In the genomic region with DNA sequence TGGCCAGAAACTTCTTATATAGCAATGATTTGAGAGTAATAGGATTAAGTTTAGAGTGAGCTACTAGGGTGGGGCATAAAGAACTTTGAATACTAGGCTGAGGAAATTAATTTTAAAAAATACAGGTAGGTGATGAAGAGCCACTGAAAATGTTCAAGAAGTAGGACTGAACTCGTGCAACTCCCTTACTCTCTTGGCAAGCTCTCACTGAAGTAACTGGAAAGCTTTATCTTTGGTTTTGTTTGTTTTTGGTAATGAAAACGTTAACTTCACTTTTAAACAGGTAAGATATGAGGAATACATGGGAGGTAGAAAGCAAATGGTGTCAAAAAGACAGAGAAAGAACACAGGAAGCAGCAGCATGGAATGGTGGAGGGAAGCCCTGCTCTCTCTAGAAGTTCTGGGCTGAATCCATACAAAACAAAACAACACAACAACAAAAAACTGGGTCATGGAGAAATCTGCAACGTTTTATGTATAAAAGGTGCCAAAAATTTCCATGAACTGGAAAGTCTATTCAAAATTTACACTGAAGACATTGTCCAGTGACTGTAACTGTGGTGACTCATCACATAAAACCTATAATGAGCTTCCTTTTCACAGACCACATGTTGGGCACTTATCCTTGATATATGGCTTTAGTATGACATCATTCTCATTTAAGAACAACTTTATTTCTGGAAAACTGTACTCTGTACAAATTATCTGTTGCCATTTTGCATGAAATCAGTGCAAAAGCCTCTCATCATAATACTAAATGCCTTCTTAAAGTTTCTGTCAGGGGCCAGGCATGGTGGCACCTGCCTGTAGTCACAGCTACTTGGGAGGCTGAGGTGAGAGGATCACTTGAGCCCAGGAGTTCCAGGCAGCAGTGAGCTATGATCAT, we compare ENCODE assay signal across 1 cellular context.
TF ChIP-seq lines count a peak whose summit lies in the region.

No MANE protein-coding gene starts in this region.

TF ChIP-seq in HEK293, 187 proteins besides CTCF, POLR2A, EP300 and RAD21 (continued from another document and continues in another):
- no peak for TF ChIP-seq ZNF830 (tag by site-specific recombination; IDR thresholded peaks at IDR 0.05; ENCODE audit: low read depth)
- no peak for TF ChIP-seq ZNF221 (tag by site-specific recombination; IDR thresholded peaks at IDR 0.05; ENCODE audit: borderline replicate concordance)
- TF ChIP-seq, protein P1, sequence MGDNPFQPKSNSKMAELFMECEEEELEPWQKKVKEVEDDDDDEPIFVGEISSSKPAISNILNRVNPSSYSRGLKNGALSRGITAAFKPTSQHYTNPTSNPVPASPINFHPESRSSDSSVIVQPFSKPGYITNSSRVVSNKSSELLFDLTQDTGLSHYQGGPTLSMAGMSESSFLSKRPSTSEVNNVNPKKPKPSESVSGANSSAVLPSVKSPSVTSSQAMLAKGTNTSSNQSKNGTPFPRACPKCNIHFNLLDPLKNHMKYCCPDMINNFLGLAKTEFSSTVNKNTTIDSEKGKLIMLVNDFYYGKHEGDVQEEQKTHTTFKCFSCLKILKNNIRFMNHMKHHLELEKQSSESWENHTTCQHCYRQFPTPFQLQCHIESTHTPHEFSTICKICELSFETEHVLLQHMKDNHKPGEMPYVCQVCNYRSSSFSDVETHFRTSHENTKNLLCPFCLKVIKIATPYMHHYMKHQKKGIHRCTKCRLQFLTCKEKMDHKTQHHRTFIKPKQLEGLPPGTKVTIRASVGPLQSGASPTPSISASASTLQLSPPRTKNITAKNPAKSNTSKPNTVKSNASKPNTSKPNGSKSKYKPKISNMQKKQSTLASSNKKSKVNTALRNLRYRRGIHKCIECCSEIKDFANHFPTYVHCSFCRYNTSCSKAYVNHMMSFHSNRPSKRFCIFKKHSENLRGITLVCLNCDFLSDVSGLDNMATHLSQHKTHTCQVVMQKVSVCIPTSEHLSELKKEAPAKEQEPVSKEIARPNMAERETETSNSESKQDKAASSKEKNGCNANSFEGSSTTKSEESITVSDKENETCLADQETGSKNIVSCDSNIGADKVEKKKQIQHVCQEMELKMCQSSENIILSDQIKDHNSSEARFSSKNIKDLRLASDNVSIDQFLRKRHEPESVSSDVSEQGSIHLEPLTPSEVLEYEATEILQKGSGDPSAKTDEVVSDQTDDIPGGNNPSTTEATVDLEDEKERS (tag by site-specific recombination; IDR thresholded peaks at IDR 0.05), result peak; percentile 46; the same call in 1 of the 2 replicates
- TF ChIP-seq ZNF433 (tag by site-specific recombination; IDR thresholded peaks at IDR 0.05; ENCODE audit: low read depth), result no peak
- TF ChIP-seq, protein P2, sequence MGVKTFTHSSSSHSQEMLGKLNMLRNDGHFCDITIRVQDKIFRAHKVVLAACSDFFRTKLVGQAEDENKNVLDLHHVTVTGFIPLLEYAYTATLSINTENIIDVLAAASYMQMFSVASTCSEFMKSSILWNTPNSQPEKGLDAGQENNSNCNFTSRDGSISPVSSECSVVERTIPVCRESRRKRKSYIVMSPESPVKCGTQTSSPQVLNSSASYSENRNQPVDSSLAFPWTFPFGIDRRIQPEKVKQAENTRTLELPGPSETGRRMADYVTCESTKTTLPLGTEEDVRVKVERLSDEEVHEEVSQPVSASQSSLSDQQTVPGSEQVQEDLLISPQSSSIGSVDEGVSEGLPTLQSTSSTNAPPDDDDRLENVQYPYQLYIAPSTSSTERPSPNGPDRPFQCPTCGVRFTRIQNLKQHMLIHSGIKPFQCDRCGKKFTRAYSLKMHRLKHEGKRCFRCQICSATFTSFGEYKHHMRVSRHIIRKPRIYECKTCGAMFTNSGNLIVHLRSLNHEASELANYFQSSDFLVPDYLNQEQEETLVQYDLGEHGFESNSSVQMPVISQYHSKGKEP (tag by site-specific recombination; IDR thresholded peaks at IDR 0.05), result peak; percentile 80
- no peak for TF ChIP-seq ZBTB7A (tag by site-specific recombination; IDR thresholded peaks at IDR 0.05; ENCODE audit: low read depth)
- no peak for TF ChIP-seq ZNF776 (tag by site-specific recombination; IDR thresholded peaks at IDR 0.05; ENCODE audit: borderline replicate concordance)
- peak; percentile 75 for TF ChIP-seq WT1 (tag by site-specific recombination; IDR thresholded peaks at IDR 0.05)
- TF ChIP-seq ZBTB21 (tag by site-specific recombination; IDR thresholded peaks at IDR 0.05), result peak; percentile 94
- no peak for TF ChIP-seq ZNF248 (tag by site-specific recombination; IDR thresholded peaks at IDR 0.05)
- 0 out of 2 replicates have a peak, but pooled peaks have one; percentile 29 for TF ChIP-seq GLIS2 (tag by site-specific recombination; IDR thresholded peaks at IDR 0.05)
- no peak; the same call in 1 of the 2 replicates for TF ChIP-seq SP3 (tag by site-specific recombination; IDR thresholded peaks at IDR 0.05)
- peak; percentile 88 for TF ChIP-seq ZBTB17 (tag by site-specific recombination; IDR thresholded peaks at IDR 0.05)
- TF ChIP-seq SP2 (tag by site-specific recombination; IDR thresholded peaks at IDR 0.05), result peak; percentile 37
- TF ChIP-seq ZNF624 (tag by site-specific recombination; IDR thresholded peaks at IDR 0.05), result no peak
- TF ChIP-seq MZF1 (tag by site-specific recombination; IDR thresholded peaks at IDR 0.05; ENCODE audit: borderline replicate concordance), result no peak
- TF ChIP-seq ZNF362 (tag by site-specific recombination; IDR thresholded peaks at IDR 0.05), result peak; percentile 76; the same call in 1 of the 2 replicates
- TF ChIP-seq TRIM28 (IDR thresholded peaks at IDR 0.05; ENCODE audit: borderline replicate concordance, low read length), result peak; percentile 89; the same call in 1 of the 2 replicates
- TF ChIP-seq, protein P3, sequence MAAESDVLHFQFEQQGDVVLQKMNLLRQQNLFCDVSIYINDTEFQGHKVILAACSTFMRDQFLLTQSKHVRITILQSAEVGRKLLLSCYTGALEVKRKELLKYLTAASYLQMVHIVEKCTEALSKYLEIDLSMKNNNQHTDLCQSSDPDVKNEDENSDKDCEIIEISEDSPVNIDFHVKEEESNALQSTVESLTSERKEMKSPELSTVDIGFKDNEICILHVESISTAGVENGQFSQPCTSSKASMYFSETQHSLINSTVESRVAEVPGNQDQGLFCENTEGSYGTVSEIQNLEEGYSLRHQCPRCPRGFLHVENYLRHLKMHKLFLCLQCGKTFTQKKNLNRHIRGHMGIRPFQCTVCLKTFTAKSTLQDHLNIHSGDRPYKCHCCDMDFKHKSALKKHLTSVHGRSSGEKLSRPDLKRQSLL (tag by site-specific recombination; IDR thresholded peaks at IDR 0.05), result no peak
- TF ChIP-seq ZNF843 (tag by site-specific recombination; IDR thresholded peaks at IDR 0.05), result peak; percentile 96
- no peak for TF ChIP-seq ZNF548 (tag by site-specific recombination; IDR thresholded peaks at IDR 0.05)
- TF ChIP-seq ZNF529 (tag by site-specific recombination; IDR thresholded peaks at IDR 0.05; ENCODE audit: insufficient replicate concordance), result no peak
- no peak for TF ChIP-seq ZNF544 (tag by site-specific recombination; IDR thresholded peaks at IDR 0.05)
- TF ChIP-seq REPIN1 (tag by site-specific recombination; IDR thresholded peaks at IDR 0.05; ENCODE audit: low read depth), result no peak
- TF ChIP-seq ZNF350 (tag by site-specific recombination; IDR thresholded peaks at IDR 0.05), result no peak
- TF ChIP-seq PRDM1 (tag by site-specific recombination; IDR thresholded peaks at IDR 0.05), result peak; percentile 93
- peak; percentile 65; the same call in 1 of the 2 replicates for TF ChIP-seq ZNF37A (tag by site-specific recombination; IDR thresholded peaks at IDR 0.05)
- TF ChIP-seq, protein P4, sequence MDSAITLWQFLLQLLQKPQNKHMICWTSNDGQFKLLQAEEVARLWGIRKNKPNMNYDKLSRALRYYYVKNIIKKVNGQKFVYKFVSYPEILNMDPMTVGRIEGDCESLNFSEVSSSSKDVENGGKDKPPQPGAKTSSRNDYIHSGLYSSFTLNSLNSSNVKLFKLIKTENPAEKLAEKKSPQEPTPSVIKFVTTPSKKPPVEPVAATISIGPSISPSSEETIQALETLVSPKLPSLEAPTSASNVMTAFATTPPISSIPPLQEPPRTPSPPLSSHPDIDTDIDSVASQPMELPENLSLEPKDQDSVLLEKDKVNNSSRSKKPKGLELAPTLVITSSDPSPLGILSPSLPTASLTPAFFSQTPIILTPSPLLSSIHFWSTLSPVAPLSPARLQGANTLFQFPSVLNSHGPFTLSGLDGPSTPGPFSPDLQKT (IDR thresholded peaks at IDR 0.05; ENCODE audit: borderline replicate concordance, low read depth, low read length), result no peak
- peak; percentile 49; the same call in 1 of the 2 replicates for TF ChIP-seq ZNF610 (tag by site-specific recombination; IDR thresholded peaks at IDR 0.05; ENCODE audit: borderline replicate concordance)
- TF ChIP-seq ZNF501 (tag by site-specific recombination; IDR thresholded peaks at IDR 0.05), result peak; percentile 85
- TF ChIP-seq ZNF157 (tag by site-specific recombination; IDR thresholded peaks at IDR 0.05), result no peak
- TF ChIP-seq ZNF19 (tag by site-specific recombination; IDR thresholded peaks at IDR 0.05; ENCODE audit: low read depth), result no peak
- no peak for TF ChIP-seq ZNF623 (tag by site-specific recombination; IDR thresholded peaks at IDR 0.05)
- peak; percentile 82 for TF ChIP-seq ZNF324 (tag by site-specific recombination; IDR thresholded peaks at IDR 0.05)
- peak; percentile 75; the same call in 1 of the 2 replicates for TF ChIP-seq ZSCAN30 (tag by site-specific recombination; IDR thresholded peaks at IDR 0.05)
- TF ChIP-seq KLF1 (tag by site-specific recombination; IDR thresholded peaks at IDR 0.05), result no peak
- no peak for TF ChIP-seq ZNF510 (tag by site-specific recombination; IDR thresholded peaks at IDR 0.05; ENCODE audit: insufficient replicate concordance)
- TF ChIP-seq GLIS1 (tag by site-specific recombination; IDR thresholded peaks at IDR 0.05), result peak; percentile 59
- no peak for TF ChIP-seq ZNF211 (tag by site-specific recombination; IDR thresholded peaks at IDR 0.05; ENCODE audit: low read depth)
- no peak for TF ChIP-seq ZNF138 (tag by site-specific recombination; IDR thresholded peaks at IDR 0.05; ENCODE audit: borderline replicate concordance)
- TF ChIP-seq, protein P5, sequence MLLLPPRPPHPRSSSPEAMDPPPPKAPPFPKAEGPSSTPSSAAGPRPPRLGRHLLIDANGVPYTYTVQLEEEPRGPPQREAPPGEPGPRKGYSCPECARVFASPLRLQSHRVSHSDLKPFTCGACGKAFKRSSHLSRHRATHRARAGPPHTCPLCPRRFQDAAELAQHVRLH (tag by site-specific recombination; IDR thresholded peaks at IDR 0.05), result peak; percentile 87
- TF ChIP-seq ZNF24 (tag by site-specific recombination; IDR thresholded peaks at IDR 0.05), result peak; percentile 97
- TF ChIP-seq, protein P6, sequence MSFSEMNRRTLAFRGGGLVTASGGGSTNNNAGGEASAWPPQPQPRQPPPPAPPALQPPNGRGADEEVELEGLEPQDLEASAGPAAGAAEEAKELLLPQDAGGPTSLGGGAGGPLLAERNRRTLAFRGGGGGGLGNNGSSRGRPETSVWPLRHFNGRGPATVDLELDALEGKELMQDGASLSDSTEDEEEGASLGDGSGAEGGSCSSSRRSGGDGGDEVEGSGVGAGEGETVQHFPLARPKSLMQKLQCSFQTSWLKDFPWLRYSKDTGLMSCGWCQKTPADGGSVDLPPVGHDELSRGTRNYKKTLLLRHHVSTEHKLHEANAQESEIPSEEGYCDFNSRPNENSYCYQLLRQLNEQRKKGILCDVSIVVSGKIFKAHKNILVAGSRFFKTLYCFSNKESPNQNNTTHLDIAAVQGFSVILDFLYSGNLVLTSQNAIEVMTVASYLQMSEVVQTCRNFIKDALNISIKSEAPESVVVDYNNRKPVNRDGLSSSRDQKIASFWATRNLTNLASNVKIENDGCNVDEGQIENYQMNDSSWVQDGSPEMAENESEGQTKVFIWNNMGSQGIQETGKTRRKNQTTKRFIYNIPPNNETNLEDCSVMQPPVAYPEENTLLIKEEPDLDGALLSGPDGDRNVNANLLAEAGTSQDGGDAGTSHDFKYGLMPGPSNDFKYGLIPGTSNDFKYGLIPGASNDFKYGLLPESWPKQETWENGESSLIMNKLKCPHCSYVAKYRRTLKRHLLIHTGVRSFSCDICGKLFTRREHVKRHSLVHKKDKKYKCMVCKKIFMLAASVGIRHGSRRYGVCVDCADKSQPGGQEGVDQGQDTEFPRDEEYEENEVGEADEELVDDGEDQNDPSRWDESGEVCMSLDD (tag by site-specific recombination; IDR thresholded peaks at IDR 0.05), result no peak
- TF ChIP-seq KLF9 (tag by site-specific recombination; IDR thresholded peaks at IDR 0.05; ENCODE audit: low read depth), result peak; percentile 37; the same call in 1 of the 2 replicates
- peak; percentile 31 for TF ChIP-seq ZNF561 (tag by site-specific recombination; IDR thresholded peaks at IDR 0.05; ENCODE audit: borderline replicate concordance)
- no peak; the same call in 1 of the 2 replicates for TF ChIP-seq KLF16 (tag by site-specific recombination; IDR thresholded peaks at IDR 0.05)
- no peak for TF ChIP-seq PBX3 (CRISPR knock-in tag; IDR thresholded peaks at IDR 0.05)
- TF ChIP-seq ZNF514 (tag by site-specific recombination; IDR thresholded peaks at IDR 0.05), result no peak
